In genomic region chr10:2631557-2631956, GRCh38 we compare ENCODE assay signal across 22 cellular contexts.
"Had no signal": no experiment of that assay in that cellular context is flagged by ENCODE, and none has a peak within 500 bp of the region (broad histone marks: within the 10 kb centered on the region; RNA-seq: fewer than 3 reads in every experiment).

No MANE protein-coding gene starts in this region.

- H3K36me3 ChIP-seq: breast epithelium, SJSA1 had no signal

- H3K27me3 Mint-ChIP-seq: activated naive CD4-positive, alpha-beta T cell treated with anti-CD3 and anti-CD28 coated beads, Interleukin-2, amount 50 U/mL, for 24 hours had no signal

- H3K9me3 ChIP-seq: breast epithelium, SJSA1 had no signal

- H3K9me3 Mint-ChIP-seq: activated naive CD4-positive, alpha-beta T cell treated with anti-CD3 and anti-CD28 coated beads, Interleukin-2, amount 50 U/mL, for 24 hours; T-helper 1 cell treated with Interleukin-12 subunit alpha and Interleukin-12 subunit beta and Interleukin-4 antibody, amounts not matched to agents 30 μg/mL and 1 μg/mL, for 36 hours had no signal

- DNase-seq: activated CD4-positive, alpha-beta T cell treated with anti-CD3 and anti-CD28 coated beads for 48 hours; activated CD4-positive, alpha-beta T cell treated with anti-CD3 and anti-CD28 coated beads, Interleukin-2, amount 50 U/mL, for 4 hours; activated CD8-positive, alpha-beta memory T cell treated with anti-CD3 and anti-CD28 coated beads, Interleukin-2, amount 50 U/mL, for 48 hours; activated CD8-positive, alpha-beta T cell treated with anti-CD3 and anti-CD28 coated beads, Interleukin-2, amount 10 ng/mL, durations not matched to agents 7 days and 5 days; activated effector memory CD4-positive, alpha-beta T cell treated with Interleukin-2 at 50 U/mL for 16 hours; activated naive CD4-positive, alpha-beta T cell; activated T-cell treated with anti-CD3 and anti-CD28 coated beads, Interleukin-2, amount 50 U/mL, for 1 hour; aorta; caudate nucleus; NCI-H146; NCI-H187 treated with DMSO at 0.1 percent for 48 hours; NCI-H2171; NCI-H2227 treated with DMSO at 0.1 percent for 48 hours; PC-3; SHP77 had no signal

- H3K27ac ChIP-seq: breast epithelium, coronary artery, KMS-11, SJSA1 had no signal

- H3K9ac ChIP-seq: KMS-11 had no signal

- H3K4me1 ChIP-seq: breast epithelium, SJSA1 had no signal

- H3K4me3 Mint-ChIP-seq: activated CD8-positive, alpha-beta T cell treated with anti-CD3 and anti-CD28 coated beads, Interleukin-2, amount 10 ng/mL, durations not matched to agents 7 days and 5 days; activated naive CD4-positive, alpha-beta T cell treated with anti-CD3 and anti-CD28 coated beads, Interleukin-2, amount 50 U/mL, for 24 hours; T-helper 1 cell treated with Interleukin-12 subunit alpha and Interleukin-12 subunit beta and Interleukin-4 antibody, amounts not matched to agents 30 μg/mL and 1 μg/mL, for 36 hours had no signal

- H3K27ac Mint-ChIP-seq: activated CD8-positive, alpha-beta T cell treated with anti-CD3 and anti-CD28 coated beads, Interleukin-2, amount 10 ng/mL, durations not matched to agents 7 days and 5 days; activated naive CD4-positive, alpha-beta T cell treated with anti-CD3 and anti-CD28 coated beads, Interleukin-2, amount 50 U/mL, for 24 hours; T-helper 1 cell treated with Interleukin-12 subunit alpha and Interleukin-12 subunit beta and Interleukin-4 antibody, amounts not matched to agents 30 μg/mL and 1 μg/mL, for 36 hours had no signal

- H3K4me3 ChIP-seq: breast epithelium, coronary artery, SJSA1 had no signal

- H3K36me3 Mint-ChIP-seq: activated naive CD4-positive, alpha-beta T cell treated with anti-CD3 and anti-CD28 coated beads, Interleukin-2, amount 50 U/mL, for 24 hours had no signal

- ATAC-seq: activated CD4-positive, CD25-positive, alpha-beta regulatory T cell treated with anti-CD3 and anti-CD28 coated beads, Interleukin-2, amount 50 U/mL, for 24 hours; activated CD8-positive, alpha-beta T cell treated with anti-CD3 and anti-CD28 coated beads, Interleukin-2, amount 10 ng/mL, durations not matched to agents 7 days and 5 days; PC-3 had no signal

- H3K4me1 Mint-ChIP-seq: activated naive CD4-positive, alpha-beta T cell treated with anti-CD3 and anti-CD28 coated beads, Interleukin-2, amount 50 U/mL, for 24 hours had no signal
